In the genomic region with DNA sequence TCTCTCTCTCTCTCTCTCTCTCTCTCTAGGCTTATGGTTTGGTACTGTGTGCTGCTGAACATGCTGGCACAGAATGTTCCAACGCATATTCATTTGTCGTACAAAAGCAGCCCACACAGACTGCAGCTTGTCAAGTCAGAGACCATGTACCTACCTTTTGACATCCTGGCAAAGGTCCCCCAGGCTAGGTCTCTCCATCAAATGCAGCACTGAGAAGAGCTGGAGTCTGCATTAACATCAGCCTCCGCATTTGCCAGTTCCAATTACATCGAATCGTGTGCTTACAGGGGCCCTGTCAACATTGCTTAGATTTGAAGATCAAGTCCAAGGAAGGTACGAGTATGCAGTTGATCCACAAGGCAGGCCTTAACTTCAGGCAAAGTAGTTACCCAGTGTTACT, we compare ENCODE assay signal across 23 cellular contexts.
"Had no signal": no experiment of that assay in that cellular context is flagged by ENCODE, and none has a peak within 500 bp of the region (broad histone marks: within the 10 kb centered on the region; RNA-seq: fewer than 3 reads in every experiment).

No MANE protein-coding gene starts in this region.

- H3K4me1 ChIP-seq: neural progenitor cell, right lobe of liver, vagina had no signal

- H3K27ac ChIP-seq: neural progenitor cell, ovary, parathyroid adenoma, psoas muscle, right lobe of liver, sigmoid colon, stomach, tibial artery, transverse colon, vagina had no signal

- H3K4me3 ChIP-seq: neural progenitor cell, ovary, psoas muscle, right lobe of liver, sigmoid colon, stomach, thoracic aorta, tibial artery, transverse colon, vagina had no signal

- H3K9me3 ChIP-seq: ovary, psoas muscle, right lobe of liver, sigmoid colon, stomach, thoracic aorta, tibial artery, transverse colon, vagina had no signal

- DNase-seq: naive thymus-derived CD4-positive, alpha-beta T cell; natural killer cell; occipital lobe; ovary; posterior cingulate gyrus; psoas muscle; right cardiac atrium; right lobe of liver; sigmoid colon; small intestine; stimulated activated CD4-positive, alpha-beta T cell treated with anti-CD3 and anti-CD28 coated beads, Interleukin-15, amount 100 ng/mL, for 24 hours; stimulated activated CD4-positive, alpha-beta T cell treated with anti-CD3 and anti-CD28 coated beads, Interleukin-2, amount 100 ng/mL, for 24 hours; stimulated activated CD4-positive, alpha-beta T cell treated with anti-CD3 and anti-CD28 coated beads, Interleukin-2, amount 100 ng/mL, for 48 hours; stimulated activated CD4-positive, alpha-beta T cell treated with anti-CD3 and anti-CD28 coated beads, Interleukin-4, amount 100 ng/mL, for 24 hours; stimulated activated naive B cell treated with anti-CD40 and anti-IgM and Interleukin-4, amounts not matched to agents 10 μg/mL and 1 μg/mL and 100 μg/mL, for 72 hours; stimulated activated naive CD4-positive, alpha-beta T cell treated with Interleukin-2 at 50 U/mL for 16 hours; stomach; tibial artery; transverse colon had no signal

- ATAC-seq: naive thymus-derived CD4-positive, alpha-beta T cell; natural killer cell; psoas muscle; right cardiac atrium; right lobe of liver; stimulated activated naive B cell treated with anti-CD40 and anti-IgM and Interleukin-4, amounts not matched to agents 10 μg/mL and 1 μg/mL and 100 μg/mL, for 72 hours had no signal

- H3K27me3 ChIP-seq: neural progenitor cell, ovary, right lobe of liver, sigmoid colon, stomach, tibial artery, transverse colon, vagina had no signal

- H3K36me3 ChIP-seq: neural progenitor cell, ovary, right lobe of liver, sigmoid colon, stomach, thoracic aorta, tibial artery, transverse colon, vagina had no signal
